Comparison of ENCODE assay signal across 2 cellular contexts in genomic region chr5:1806974-1807373, GRCh38.
TF ChIP-seq lines count a peak whose summit lies in the region.

No MANE protein-coding gene starts in this region.

TF ChIP-seq in HCT116, 20 proteins besides CTCF, POLR2A, EP300 and RAD21:
- no peak for TF ChIP-seq MAX (IDR thresholded peaks at IDR 0.05)
- no peak for TF ChIP-seq EZH2phosphoT487 (IDR thresholded peaks at IDR 0.05; ENCODE audit: borderline replicate concordance)

TF ChIP-seq in K562, 482 proteins besides CTCF, POLR2A, EP300 and RAD21:
- TF ChIP-seq ATF1 (CRISPR knock-in tag; IDR thresholded peaks at IDR 0.05) (no peak), ATF1 (tag; IDR thresholded peaks at IDR 0.05) (no peak), ARID4B (CRISPR knock-in tag; IDR thresholded peaks at IDR 0.05) (no peak), E2F5 (CRISPR knock-in tag; IDR thresholded peaks at IDR 0.05) (no peak), ZFP36 (IDR thresholded peaks at IDR 0.05; ENCODE audit: low read depth, low read length, partially characterized antibody) (no peak)
